25 cellular contexts compared by ENCODE assay signal in the genomic region with DNA sequence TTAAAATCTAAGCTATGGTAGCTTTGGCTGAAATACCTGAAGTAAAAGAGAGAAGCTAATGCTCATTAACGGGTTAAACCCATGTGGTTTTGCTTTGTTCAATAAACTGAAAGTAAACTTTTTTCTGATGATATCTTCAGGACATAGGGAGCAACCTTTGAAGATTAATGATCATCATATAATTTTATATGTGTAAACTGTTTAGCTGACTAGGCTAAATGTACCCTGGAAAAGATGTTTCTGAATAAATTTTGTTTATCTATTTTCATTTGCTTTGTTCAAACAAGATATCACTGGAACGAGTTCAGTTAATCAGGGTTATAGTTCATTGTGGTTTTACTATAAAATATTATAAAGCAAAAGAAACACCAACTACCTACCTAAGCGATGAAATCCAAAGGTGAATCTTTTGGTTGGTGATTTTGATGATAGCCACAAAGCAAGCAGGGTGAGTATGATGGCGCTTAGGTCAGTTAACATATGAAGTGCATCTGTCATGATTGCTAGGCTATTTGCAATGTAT.
"Had no signal": no experiment of that assay in that cellular context is flagged by ENCODE, and none has a peak within 500 bp of the region (broad histone marks: within the 10 kb centered on the region; RNA-seq: fewer than 3 reads in every experiment).

No MANE protein-coding gene starts in this region.

- H3K9me3 Mint-ChIP-seq: effector memory CD8-positive, alpha-beta T cell; memory B cell; natural killer cell; stimulated activated effector memory CD8-positive, alpha-beta T cell treated with anti-CD3 and anti-CD28 coated beads, Interleukin-12 subunit alpha, Interleukin-12 subunit beta, amount 100 ng/mL, for 72 hours; type B pancreatic cell had no signal

- H3K27ac Mint-ChIP-seq: effector memory CD8-positive, alpha-beta T cell; memory B cell; natural killer cell; stimulated activated effector memory CD8-positive, alpha-beta T cell treated with anti-CD3 and anti-CD28 coated beads, Interleukin-12 subunit alpha, Interleukin-12 subunit beta, amount 100 ng/mL, for 72 hours; type B pancreatic cell had no signal

- H3K4me1 Mint-ChIP-seq: memory B cell; natural killer cell; stimulated activated effector memory CD8-positive, alpha-beta T cell treated with anti-CD3 and anti-CD28 coated beads, Interleukin-12 subunit alpha, Interleukin-12 subunit beta, amount 100 ng/mL, for 72 hours had no signal

- H3K9me3 ChIP-seq: esophagus muscularis mucosa, gastroesophageal sphincter, heart left ventricle, pancreas, testis, tibial artery had no signal

- DNase-seq: cortex of kidney; effector memory CD8-positive, alpha-beta T cell; foreskin keratinocyte; heart left ventricle; kidney; natural killer cell; occipital lobe; pancreas; stimulated activated CD4-positive, alpha-beta T cell treated with anti-CD3 and anti-CD28 coated beads, Interleukin-12 subunit alpha, Interleukin-12 subunit beta, amount 100 ng/mL, for 4 hours; stimulated activated CD4-positive, alpha-beta T cell treated with anti-CD3 and anti-CD28 coated beads, Interleukin-2, amount 100 ng/mL, for 24 hours; stimulated activated CD4-positive, alpha-beta T cell treated with anti-CD3 and anti-CD28 coated beads, Interleukin-4, amount 100 ng/mL, for 24 hours; stimulated activated naive CD8-positive, alpha-beta T cell treated with anti-CD3 and anti-CD28 coated beads, Interleukin-15, Interleukin-2, amounts not matched to agents 100 U/mL and 50 U/mL, for 24 hours; substantia nigra; testis; tibial artery had no signal

- H3K4me2 ChIP-seq: hepatocyte, smooth muscle cell had no signal

- H3K4me3 Mint-ChIP-seq: effector memory CD8-positive, alpha-beta T cell; memory B cell; natural killer cell; stimulated activated effector memory CD8-positive, alpha-beta T cell treated with anti-CD3 and anti-CD28 coated beads, Interleukin-12 subunit alpha, Interleukin-12 subunit beta, amount 100 ng/mL, for 72 hours; type B pancreatic cell had no signal

- H3K27me3 Mint-ChIP-seq: effector memory CD8-positive, alpha-beta T cell; memory B cell; type B pancreatic cell had no signal

- FAIRE-seq: kidney, pancreas had no signal

- H3K27ac ChIP-seq: esophagus muscularis mucosa, foreskin keratinocyte, gastroesophageal sphincter, heart left ventricle, hepatocyte, pancreas, testis, tibial artery had no signal

- H3K4me1 ChIP-seq: foreskin keratinocyte, heart left ventricle, pancreas, testis, tibial artery had no signal

- ATAC-seq: effector memory CD8-positive, alpha-beta T cell; foreskin keratinocyte; gastroesophageal sphincter; heart left ventricle; left lobe of liver; natural killer cell; pancreas; sciatic nerve; stimulated activated effector memory CD8-positive, alpha-beta T cell treated with anti-CD3 and anti-CD28 coated beads, Interleukin-12 subunit alpha, Interleukin-12 subunit beta, amount 100 ng/mL, for 72 hours; stimulated activated naive CD8-positive, alpha-beta T cell treated with anti-CD3 and anti-CD28 coated beads, Interleukin-15, Interleukin-2, amounts not matched to agents 100 U/mL and 50 U/mL, for 24 hours had no signal

- H3K4me3 ChIP-seq: esophagus muscularis mucosa, gastroesophageal sphincter, heart left ventricle, hepatocyte, lung, pancreas, smooth muscle cell, testis, tibial artery had no signal
